In the genomic region with DNA sequence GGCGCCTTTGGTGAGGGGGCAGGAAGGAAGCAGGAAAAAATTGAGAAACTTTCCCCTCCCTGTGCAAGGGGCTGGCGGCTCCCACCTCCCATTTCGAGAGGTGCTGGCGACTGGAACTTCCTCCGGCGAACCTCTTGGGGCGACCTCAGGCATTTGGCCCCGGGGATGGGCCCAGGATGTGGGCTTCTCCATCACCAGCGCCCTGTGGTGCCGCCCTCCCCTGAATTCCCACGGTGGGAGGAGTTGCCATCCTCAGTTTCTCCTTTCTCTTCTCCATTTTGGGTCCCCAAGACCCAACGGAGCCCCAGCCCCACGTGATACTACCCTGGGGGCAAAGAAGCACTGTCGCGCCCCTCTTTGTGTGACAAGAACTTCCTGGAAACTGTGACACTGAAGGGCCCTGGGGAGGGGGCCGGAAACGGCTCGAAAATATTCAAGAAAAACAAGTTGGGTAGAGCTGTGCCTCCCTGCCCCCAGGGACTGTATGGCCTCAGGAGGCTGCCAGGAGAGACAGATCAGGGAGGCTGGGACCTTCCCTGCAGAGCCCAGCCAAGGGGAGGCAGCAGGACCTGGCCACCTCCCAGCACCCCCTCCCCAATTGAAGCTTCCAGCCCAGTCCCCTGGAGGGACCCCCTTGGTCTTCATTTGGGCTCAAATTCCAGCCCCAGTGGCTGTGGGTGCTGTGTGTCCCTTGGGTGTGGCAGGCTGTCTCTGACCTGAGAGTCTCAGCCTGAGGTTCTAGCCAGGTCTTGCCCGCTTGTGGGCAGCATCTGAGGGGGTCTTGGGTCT, we compare ENCODE assay signal across 8 cellular contexts. TPM values are rescaled to one million over a fixed set of nuclear protein-coding genes. Genes with fewer than 3 reads are reported as not detected.
A peak's percentile ranks its signal among the peaks of the same experiment; 100 is the strongest.
DNase-seq lines count a peak whose midpoint lies in the region; TF ChIP-seq lines count a peak whose summit lies in the region.

No MANE protein-coding gene starts in this region.

- TF ChIP-seq CTCF in BE2C (IDR thresholded peaks at IDR 0.05; ENCODE audit: low read depth, low read length) (no peak), HFFc6 (IDR thresholded peaks at IDR 0.05) (no peak; the same call in 1 of the 2 replicates), astrocyte of the cerebellum (IDR thresholded peaks at IDR 0.05; ENCODE audit: low read depth, low read length, missing control alignments) (no peak)

- H3K4me3 ChIP-seq in BE2C (ENCODE audit: low read depth, low read length) (peak overlapping the region; percentile 75), astrocyte of the cerebellum (ENCODE audit: low read depth, low read length) (peak overlapping the region; percentile 93)

- peak overlapping the region; percentile 98 for H3K27ac ChIP-seq in layer of hippocampus (ENCODE audit: low read depth, low read length)

- H3K36me3 Mint-ChIP-seq in HFFc6 (ENCODE audit: low read depth) = 0 out of 2 replicates have a peak, but pooled peaks cover 4% of the 10 kb centered on the region

- no peaks in the 10 kb centered on the region for H3K36me3 ChIP-seq in BE2C

- H3K4me3 Mint-ChIP-seq in HFFc6 = peak overlapping the region; percentile 86

- H3K9me3 Mint-ChIP-seq in HFFc6 = no peaks in the 10 kb centered on the region

- H3K4me1 Mint-ChIP-seq in HFFc6 (ENCODE audit: low read depth) = peaks cover 19% of the 10 kb centered on the region

- no peaks in the 10 kb centered on the region for H3K9me3 ChIP-seq in BE2C

- no peak for DNase-seq in BE2C
- no peak for DNase-seq in HFFc6
- peak; percentile 36 to 91 (median 68) for DNase-seq in T-helper 2 cell
- no peak for DNase-seq in astrocyte of the cerebellum (ENCODE audit: low read depth)
- peak; percentile 59 to 83 for DNase-seq in stimulated activated CD4-positive, alpha-beta T cell treated with anti-CD3 and anti-CD28 coated beads, Interleukin-4, amount 100 ng/mL, for 4 hours
- no peak for DNase-seq in SHP77 (lab: John Stamatoyannopoulos, UW)
- no peak for DNase-seq in NCI-H1417 (lab: John Stamatoyannopoulos, UW)

- H3K27me3 Mint-ChIP-seq in HFFc6 (ENCODE audit: insufficient read depth) = peaks cover 7% of the 10 kb centered on the region

- peaks cover 5% of the 10 kb centered on the region for H3K4me1 ChIP-seq in BE2C

- peak overlapping the region; percentile 66 for H3K27ac Mint-ChIP-seq in HFFc6

- in situ Hi-C loops in astrocyte of the cerebellum (cut with HindIII; ENCODE audit: low sequenced_read_pairs) = no loop called here

- H3K27me3 ChIP-seq in BE2C (peaks cover 22% of the 10 kb centered on the region), layer of hippocampus (ENCODE audit: control insufficient read depth, insufficient read depth, low read length) (no peaks in the 10 kb centered on the region)

RNA-seq across cellular contexts. Expression of gene AP1M2, which starts 16.2 kb away (rescaled TPM):
- not detected for polyA plus RNA-seq in BE2C (2012; ENCODE audit: insufficient read depth, insufficient read length, low read depth)
- 1 to 10 TPM in 1 of 6 experiments, under 1 TPM in 2, not detected in 3; 0.12 to 1.3 (median 0.59) TPM for total RNA-seq in HFFc6 (2021; fragmentation: NEBNext Ultra II Directional; extraction: Animal tissue kit (Norgen Biotek cat#: 25700))

RNA-seq across cellular contexts. Expression of gene SLC44A2, which starts 22.1 kb away (rescaled TPM):
- 5.8 TPM for polyA plus RNA-seq in BE2C (2012; ENCODE audit: insufficient read depth, insufficient read length, low read depth)
- 100 to 1,000 TPM; 156 to 190 (median 166) TPM for total RNA-seq in HFFc6 (2021; fragmentation: NEBNext Ultra II Directional; extraction: Animal tissue kit (Norgen Biotek cat#: 25700))

RNA-seq across cellular contexts. Expression of gene CDKN2D, which starts 34.5 kb away (rescaled TPM):
- 15.5 TPM for polyA plus RNA-seq in BE2C (2012; ENCODE audit: insufficient read depth, insufficient read length, low read depth)
- total RNA-seq in HFFc6 (2021; fragmentation: NEBNext Ultra II Directional; extraction: Animal tissue kit (Norgen Biotek cat#: 25700)) = 10 to 100 TPM in 5 of 6 experiments, 1 to 10 TPM in 1; 8.0 to 14.7 (median 13.2) TPM

RNA-seq across cellular contexts. Expression of gene KRI1, which starts 37.5 kb away (rescaled TPM):
- polyA plus RNA-seq in BE2C (2012; ENCODE audit: insufficient read depth, insufficient read length, low read depth) = 97.7 TPM
- total RNA-seq in HFFc6 (2021; fragmentation: NEBNext Ultra II Directional; extraction: Animal tissue kit (Norgen Biotek cat#: 25700)) = 10 to 100 TPM; 12.8 to 20.2 (median 17.5) TPM

RNA-seq across cellular contexts. Expression of gene ILF3, which starts 50.9 kb away (rescaled TPM):
- polyA plus RNA-seq in BE2C (2012; ENCODE audit: insufficient read depth, insufficient read length, low read depth) = 341 TPM
- total RNA-seq in HFFc6 (2021; fragmentation: NEBNext Ultra II Directional; extraction: Animal tissue kit (Norgen Biotek cat#: 25700)) = 100 to 1,000 TPM; 227 to 298 (median 277) TPM

Comparison
In these comparisons a context has a peak if more than half of its experiments do, and no peak if none do; other contexts are left out.
1. DNase-seq: peak in T-helper 2 cell (5 of 5) and stimulated activated CD4-positive, alpha-beta T cell treated with anti-CD3 and anti-CD28 coated beads, Interleukin-4, amount 100 ng/mL, for 4 hours (2 of 2); none in BE2C (single experiment), HFFc6 (single experiment), astrocyte of the cerebellum (single experiment), SHP77 (0 of 2) and NCI-H1417 (0 of 3).